16 cellular contexts compared by ENCODE assay signal in the genomic region with DNA sequence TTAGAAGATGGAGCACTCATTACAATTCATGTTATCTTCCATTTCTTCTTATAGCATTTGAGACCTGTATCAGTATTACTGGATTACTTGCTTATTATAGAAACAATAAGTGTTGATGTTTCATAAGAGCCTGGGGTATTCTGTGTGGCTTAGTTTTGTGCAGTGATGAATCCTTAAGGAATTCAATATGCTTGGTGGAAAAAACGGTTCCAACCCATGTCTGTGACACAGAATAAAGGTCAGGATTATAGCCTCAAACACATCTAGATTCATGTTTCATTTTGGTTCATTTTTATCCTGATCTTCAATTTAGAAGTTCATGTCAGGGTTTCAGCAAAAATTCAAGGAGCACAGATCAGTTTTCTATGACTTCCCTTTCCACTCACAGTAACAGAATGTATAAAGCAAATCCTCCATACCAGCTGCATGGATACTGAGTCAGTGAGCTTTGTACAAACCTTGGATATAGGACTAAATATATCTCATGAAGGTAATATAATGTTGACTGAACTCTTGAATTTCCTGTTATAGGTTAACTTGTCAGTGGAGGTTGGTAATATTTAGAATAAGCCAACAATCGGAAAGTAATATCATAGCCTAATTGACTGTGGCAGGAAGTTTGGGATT.
DNase-seq lines count a peak whose midpoint lies in the region; ATAC-seq, FAIRE-seq and TF ChIP-seq lines count a peak whose summit lies in the region.
"Had no signal": no experiment of that assay in that cellular context is flagged by ENCODE, and none has a peak within 500 bp of the region (broad histone marks: within the 10 kb centered on the region; RNA-seq: fewer than 3 reads in every experiment).

No MANE protein-coding gene starts in this region.

- POLR2A ChIA-PET in AG04450 (lab: Yijun Ruan, JAX), result no interaction called here

- CTCF ChIA-PET in AG04450 (lab: Charles Lee), result no interaction called here

- ATAC-seq in left colon (peak; percentile 26), omental fat pad (ENCODE audit: low FRiP score) (no peak)
- ATAC-seq: T-helper 17 cell had no signal

- H3K27me3 ChIP-seq in AG04450 (ENCODE audit: control insufficient read depth, insufficient read depth, low read length) (no peaks in the 10 kb centered on the region), bronchial epithelial cell (ENCODE audit: control insufficient read depth, insufficient read depth, low read length) (no peaks in the 10 kb centered on the region)
- H3K27me3 ChIP-seq: uterus had no signal

- DNase-seq in AG04450 (ENCODE audit: low read depth, low spot score), result peak; percentile 39
- peak; percentile 76 for DNase-seq in HT1080 (ENCODE audit: low read depth)
- peak; percentile 72 for DNase-seq in bronchial epithelial cell (ENCODE audit: low read depth)
- no peak for DNase-seq in left colon
- no peak for DNase-seq in activated CD4-positive, alpha-beta T cell treated with anti-CD3 and anti-CD28 coated beads, Interleukin-2, amount 50 U/mL, for 4 hours
- DNase-seq in activated effector memory CD4-positive, alpha-beta T cell treated with Interleukin-2 at 50 U/mL for 16 hours, result no peak
- no peak for DNase-seq in NCI-H2171 treated with DMSO at 0.1 percent for 48 hours (lab: John Stamatoyannopoulos, UW)
- DNase-seq in omental fat pad (ENCODE audit: low spot score), result no peak
- DNase-seq: activated CD4-positive, alpha-beta T cell treated with anti-CD3 and anti-CD28 coated beads, Interleukin-2, amount 10 ng/mL, durations not matched to agents 7 days and 5 days; DND-41; MM.1S; NCI-H446 treated with DMSO at 0.1 percent for 48 hours; T-helper 17 cell; uterus had no signal

- H3K4me3 ChIP-seq in AG04450 (ENCODE audit: low read depth, low read length) (no peak overlapping the region), bronchial epithelial cell (ENCODE audit: low read depth, low read length) (no peak overlapping the region)
- H3K4me3 ChIP-seq: uterus had no signal

- no peak for FAIRE-seq in bronchial epithelial cell (lab: Jason Lieb, UNC)
- FAIRE-seq: endothelial cell of umbilical vein, GM18507 had no signal

- no peak for TF ChIP-seq CTCF in AG04450 (IDR thresholded peaks at IDR 0.05; ENCODE audit: low read depth, low read length)
- TF ChIP-seq CTCF in bronchial epithelial cell (IDR thresholded peaks at IDR 0.05; ENCODE audit: insufficient read depth, low read length, severe bottlenecking), result no peak
- no peak for TF ChIP-seq CTCF in omental fat pad (IDR thresholded peaks at IDR 0.05)

- intact Hi-C loops in left colon (cut with DNase I, micrococcal nuclease), result no loop called here

- H3K27ac ChIP-seq in AG04450 (ENCODE audit: low read depth, low read length), result no peak overlapping the region
- H3K27ac ChIP-seq: uterus had no signal

- H3K9me3 ChIP-seq in AG04450 (ENCODE audit: control insufficient read depth, insufficient read depth, low read length), result no peaks in the 10 kb centered on the region
- H3K9me3 ChIP-seq: uterus had no signal

- H3K36me3 ChIP-seq in bronchial epithelial cell (ENCODE audit: control insufficient read depth, insufficient read depth, low read length), result no peaks in the 10 kb centered on the region
- H3K36me3 ChIP-seq: uterus had no signal

Comparison
In these comparisons a context has a peak if more than half of its experiments do, and no peak if none do; other contexts are left out.
1. DNase-seq: peak in AG04450 (single experiment), HT1080 (single experiment) and bronchial epithelial cell (single experiment); none in left colon (0 of 2), activated CD4-positive, alpha-beta T cell treated with anti-CD3 and anti-CD28 coated beads, Interleukin-2, amount 50 U/mL, for 4 hours (0 of 2), activated effector memory CD4-positive, alpha-beta T cell treated with Interleukin-2 at 50 U/mL for 16 hours (single experiment), NCI-H2171 treated with DMSO at 0.1 percent for 48 hours (single experiment) and omental fat pad (single experiment).